Comparison of ENCODE assay signal across 9 cellular contexts in genomic region chr7:99837649-99838361, GRCh38. TPM values are rescaled to one million over a fixed set of nuclear protein-coding genes. Genes with fewer than 3 reads are reported as not detected.
DNase-seq lines count a peak whose midpoint lies in the region; ATAC-seq, FAIRE-seq and TF ChIP-seq lines count a peak whose summit lies in the region.
"Had no signal": no experiment of that assay in that cellular context is flagged by ENCODE, and none has a peak within 500 bp of the region (broad histone marks: within the 10 kb centered on the region; RNA-seq: fewer than 3 reads in every experiment).

No MANE protein-coding gene starts in this region.

- TF ChIP-seq CTCF in C4-2B (conservative IDR thresholded peaks at IDR 0.05) (peak; percentile 56), thyroid gland (IDR thresholded peaks at IDR 0.05) (no peak)

- FAIRE-seq in GM19239 (lab: Jason Lieb, UNC), result peak; percentile 95

- no peaks in the 10 kb centered on the region for H3K27me3 ChIP-seq in thyroid gland

- H3K36me3 ChIP-seq in thyroid gland, result no peaks in the 10 kb centered on the region

- intact Hi-C loops in thyroid gland (cut with DNase I), result no loop called here

- DNase-seq in GM19239 (ENCODE audit: insufficient read length, low spot score) (peak; percentile 18), RKO (ENCODE audit: low spot score) (peak; percentile 38), left lobe of liver (ENCODE audit: low spot score) (no peak), NCI-H774 (lab: John Stamatoyannopoulos, UW) (no peak), thyroid gland (no peak), nucleus accumbens (lab: John Stamatoyannopoulos, UW) (no peak), NCI-H1048 (lab: John Stamatoyannopoulos, UW) (no peak)
- DNase-seq: activated CD8-positive, alpha-beta memory T cell treated with anti-CD3 and anti-CD28 coated beads, Interleukin-2, amount 50 U/mL, for 48 hours had no signal

- peak; percentile 74 for ATAC-seq in left lobe of liver

- no peak overlapping the region for H3K4me3 ChIP-seq in thyroid gland (replicated peaks in 1 of 3)

- H3K4me1 ChIP-seq in thyroid gland, result no peaks in the 10 kb centered on the region

- H3K9me3 ChIP-seq in thyroid gland, result no peaks in the 10 kb centered on the region

- TF ChIP-seq POLR2A in thyroid gland (IDR thresholded peaks at IDR 0.05), result no peak

- WGBS in thyroid gland, 2 donors, result 87% methylated on average over 5 of the region's 5 CpGs

- H3K27ac ChIP-seq in C4-2B (no peak overlapping the region), thyroid gland (no peak overlapping the region)

RNA-seq across cellular contexts. Expression of gene CYP3A43, which starts 10.0 kb away (rescaled TPM):
- total RNA-seq in left lobe of liver, result 27.3 TPM
- not detected for total RNA-seq in thyroid gland

RNA-seq across cellular contexts. Expression of gene OR2AE1, which starts 39.0 kb away (rescaled TPM):
- total RNA-seq in left lobe of liver (not detected), thyroid gland (1 to 10 TPM in 1 of 4 donors, under 1 TPM in 1, not detected in 2; 0.45 to 1.2 TPM)

RNA-seq across cellular contexts. Expression of gene CYP3A4, which starts 53.8 kb away (rescaled TPM):
- 1,005 TPM for total RNA-seq in left lobe of liver
- not detected for total RNA-seq in thyroid gland

Comparison
In these comparisons a context has a peak if more than half of its experiments do, and no peak if none do; other contexts are left out.
1. DNase-seq: peak in GM19239 (single experiment) and RKO (single experiment); none in left lobe of liver (single experiment), NCI-H774 (single experiment), thyroid gland (0 of 2), nucleus accumbens (0 of 56) and NCI-H1048 (single experiment).
2. RNA of gene CYP3A43, which starts 10.0 kb away (total RNA-seq): 27.3 TPM in left lobe of liver (single experiment); not detected in thyroid gland; every median in the first group is over 10 times any median in the second.
3. RNA of gene CYP3A4, which starts 53.8 kb away (total RNA-seq): 1,005 TPM in left lobe of liver (single experiment); not detected in thyroid gland; every median in the first group is over 1,000 times any median in the second.